In the genomic region with DNA sequence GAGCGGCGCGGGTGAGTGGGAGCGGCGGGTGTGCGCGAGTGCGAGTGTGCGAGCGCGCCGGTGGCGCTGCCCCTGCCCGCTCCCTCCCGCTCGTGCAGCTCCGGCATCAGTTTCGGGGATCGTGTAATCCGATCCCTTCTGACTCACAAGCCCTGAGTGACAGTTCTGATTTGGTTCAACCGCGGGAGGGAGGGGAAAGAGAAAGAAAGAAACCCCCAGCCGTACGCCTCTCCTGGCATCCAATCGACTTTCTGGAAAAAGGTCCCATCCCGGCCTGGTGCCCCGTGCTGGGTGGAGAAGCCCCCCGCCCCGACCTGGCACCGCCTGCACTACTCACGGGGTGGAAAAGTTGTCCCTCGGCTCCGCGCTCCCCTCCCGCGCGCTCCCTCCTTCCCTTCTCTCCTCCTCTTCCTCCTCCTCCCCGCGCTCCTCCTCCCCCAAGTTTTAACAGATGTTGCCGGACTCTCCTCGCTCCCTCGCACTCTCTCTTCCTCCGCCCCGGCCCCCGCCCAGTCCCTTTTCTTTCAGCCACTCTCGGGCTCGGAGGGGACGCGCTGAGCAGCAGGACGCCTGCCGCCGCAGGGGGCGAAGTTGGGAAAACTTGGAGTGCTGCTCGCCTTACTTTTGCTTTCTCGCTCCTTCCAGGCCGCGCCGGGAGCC, we compare ENCODE assay signal across 1 cellular context.
A peak's percentile ranks its signal among the peaks of the same experiment; 100 is the strongest.
TF ChIP-seq lines count a peak whose summit lies in the region.

A gene (minus strand): TSS at position 48 of the 660 bp plus-strand sequence. CDS start 13,956 bp downstream, outside the sequence.

TF ChIP-seq in K562, 482 proteins besides CTCF, POLR2A, EP300 and RAD21 (continued from another document):
- TF ChIP-seq, protein P1, sequence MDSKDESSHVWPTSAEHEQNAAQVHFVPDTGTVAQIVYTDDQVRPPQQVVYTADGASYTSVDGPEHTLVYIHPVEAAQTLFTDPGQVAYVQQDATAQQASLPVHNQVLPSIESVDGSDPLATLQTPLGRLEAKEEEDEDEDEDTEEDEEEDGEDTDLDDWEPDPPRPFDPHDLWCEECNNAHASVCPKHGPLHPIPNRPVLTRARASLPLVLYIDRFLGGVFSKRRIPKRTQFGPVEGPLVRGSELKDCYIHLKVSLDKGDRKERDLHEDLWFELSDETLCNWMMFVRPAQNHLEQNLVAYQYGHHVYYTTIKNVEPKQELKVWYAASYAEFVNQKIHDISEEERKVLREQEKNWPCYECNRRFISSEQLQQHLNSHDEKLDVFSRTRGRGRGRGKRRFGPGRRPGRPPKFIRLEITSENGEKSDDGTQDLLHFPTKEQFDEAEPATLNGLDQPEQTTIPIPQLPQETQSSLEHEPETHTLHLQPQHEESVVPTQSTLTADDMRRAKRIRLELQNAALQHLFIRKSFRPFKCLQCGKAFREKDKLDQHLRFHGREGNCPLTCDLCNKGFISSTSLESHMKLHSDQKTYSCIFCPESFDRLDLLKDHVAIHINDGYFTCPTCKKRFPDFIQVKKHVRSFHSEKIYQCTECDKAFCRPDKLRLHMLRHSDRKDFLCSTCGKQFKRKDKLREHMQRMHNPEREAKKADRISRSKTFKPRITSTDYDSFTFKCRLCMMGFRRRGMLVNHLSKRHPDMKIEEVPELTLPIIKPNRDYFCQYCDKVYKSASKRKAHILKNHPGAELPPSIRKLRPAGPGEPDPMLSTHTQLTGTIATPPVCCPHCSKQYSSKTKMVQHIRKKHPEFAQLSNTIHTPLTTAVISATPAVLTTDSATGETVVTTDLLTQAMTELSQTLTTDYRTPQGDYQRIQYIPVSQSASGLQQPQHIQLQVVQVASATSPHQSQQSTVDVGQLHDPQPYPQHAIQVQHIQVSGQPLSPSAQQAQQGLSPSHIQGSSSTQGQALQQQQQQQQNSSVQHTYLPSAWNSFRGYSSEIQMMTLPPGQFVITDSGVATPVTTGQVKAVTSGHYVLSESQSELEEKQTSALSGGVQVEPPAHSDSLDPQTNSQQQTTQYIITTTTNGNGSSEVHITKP (IDR thresholded peaks at IDR 0.05; ENCODE audit: partially characterized antibody), result peak; percentile 82
- TF ChIP-seq MAFG (tag; conservative IDR thresholded peaks at IDR 0.05) (no peak), ZNF3 (CRISPR knock-in tag; IDR thresholded peaks at IDR 0.05) (no peak)
- TF ChIP-seq, protein P2, sequence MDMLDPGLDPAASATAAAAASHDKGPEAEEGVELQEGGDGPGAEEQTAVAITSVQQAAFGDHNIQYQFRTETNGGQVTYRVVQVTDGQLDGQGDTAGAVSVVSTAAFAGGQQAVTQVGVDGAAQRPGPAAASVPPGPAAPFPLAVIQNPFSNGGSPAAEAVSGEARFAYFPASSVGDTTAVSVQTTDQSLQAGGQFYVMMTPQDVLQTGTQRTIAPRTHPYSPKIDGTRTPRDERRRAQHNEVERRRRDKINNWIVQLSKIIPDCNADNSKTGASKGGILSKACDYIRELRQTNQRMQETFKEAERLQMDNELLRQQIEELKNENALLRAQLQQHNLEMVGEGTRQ (CRISPR knock-in tag; IDR thresholded peaks at IDR 0.05), result no peak
- TF ChIP-seq, protein P3, sequence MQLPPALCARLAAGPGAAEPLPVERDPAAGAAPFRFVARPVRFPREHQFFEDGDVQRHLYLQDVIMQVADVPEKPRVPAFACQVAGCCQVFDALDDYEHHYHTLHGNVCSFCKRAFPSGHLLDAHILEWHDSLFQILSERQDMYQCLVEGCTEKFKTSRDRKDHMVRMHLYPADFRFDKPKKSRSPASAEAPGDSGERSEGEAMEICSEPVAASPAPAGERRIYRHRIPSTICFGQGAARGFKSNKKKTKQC (CRISPR knock-in tag; IDR thresholded peaks at IDR 0.05), result no peak
TF ChIP-seq in K562: peak in this region for 15.
